In the genomic region with DNA sequence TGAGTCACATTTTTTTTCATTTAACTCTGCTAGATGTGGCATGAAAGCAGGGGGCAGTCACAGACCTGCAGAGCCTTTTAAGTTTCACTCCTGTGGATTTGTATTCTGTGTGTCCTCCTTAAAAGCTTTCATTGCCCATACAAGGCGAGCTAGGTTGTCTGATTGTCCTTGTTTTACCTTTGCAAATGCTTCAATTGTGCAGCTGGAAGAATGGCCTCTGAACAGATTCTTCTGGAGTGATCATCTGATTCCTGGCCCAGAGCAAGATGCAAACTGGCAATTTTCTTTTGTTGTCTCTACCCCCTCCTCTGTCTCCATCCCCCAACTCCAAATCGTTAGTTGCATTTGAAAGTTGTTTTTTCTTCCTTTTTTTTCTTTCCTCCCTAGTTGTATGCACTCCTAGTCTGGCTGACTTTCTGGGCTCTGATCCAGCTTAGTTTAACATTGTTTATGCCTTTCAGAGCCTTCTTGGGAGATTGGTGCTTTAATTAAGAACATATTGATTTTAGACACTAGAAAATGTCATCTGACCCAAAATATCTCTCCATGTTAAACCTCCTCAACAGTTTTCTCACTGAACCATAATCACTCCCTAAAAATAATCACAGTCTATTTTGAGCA, we compare ENCODE assay signal across 10 cellular contexts.
A peak's percentile ranks its signal among the peaks of the same experiment; 100 is the strongest.
DNase-seq lines count a peak whose midpoint lies in the region; TF ChIP-seq lines count a peak whose summit lies in the region.
"Had no signal": no experiment of that assay in that cellular context is flagged by ENCODE, and none has a peak within 500 bp of the region (broad histone marks: within the 10 kb centered on the region; RNA-seq: fewer than 3 reads in every experiment).

No MANE protein-coding gene starts in this region.

- TF ChIP-seq POLR2A in spleen (IDR thresholded peaks at IDR 0.05): no peak

- peak overlapping the region; percentile 91 for H3K27ac ChIP-seq in SK-N-MC
- peak overlapping the region; percentile 51 to 73 for H3K27ac ChIP-seq in right atrium auricular region
- peak overlapping the region in 5 of 8 donors; percentile 7 to 77 (median 72) for H3K27ac ChIP-seq in spleen
- H3K27ac ChIP-seq in CD4-positive, alpha-beta memory T cell (ENCODE audit: low read depth, low read length): no peak overlapping the region

- no peaks in the 10 kb centered on the region for H3K36me3 Mint-ChIP-seq in CD4-positive, alpha-beta memory T cell

- H3K36me3 ChIP-seq in SK-N-MC (ENCODE audit: insufficient read depth, low read length) (no peaks in the 10 kb centered on the region), right atrium auricular region (no peaks in the 10 kb centered on the region), spleen (no peaks in the 10 kb centered on the region)
- H3K36me3 ChIP-seq in CD4-positive, alpha-beta memory T cell (ENCODE audit: insufficient read depth, low read length): no peaks in the 10 kb centered on the region
- H3K36me3 ChIP-seq: Peyer's patch had no signal

- H3K4me3 ChIP-seq in HFF-Myc (replicated peaks; ENCODE audit: low read depth, low read length): no peak overlapping the region
- H3K4me3 ChIP-seq in SK-N-MC: peak overlapping the region; percentile 51; the same call in 1 of the 2 replicates
- H3K4me3 ChIP-seq in right atrium auricular region: no peak overlapping the region
- H3K4me3 ChIP-seq in spleen: no peak overlapping the region
- H3K4me3 ChIP-seq in CD4-positive, alpha-beta memory T cell (ENCODE audit: low read length in 2 of 2): no peak overlapping the region
- H3K4me3 ChIP-seq: Peyer's patch had no signal

- peaks cover 2 to 6% of the 10 kb centered on the region in 2 donors for H3K27me3 Mint-ChIP-seq in CD4-positive, alpha-beta memory T cell

- POLR2A ChIA-PET in CD4-positive, alpha-beta memory T cell (lab: Charles Lee; ENCODE audit: partially characterized antibody): no interaction called here

- peaks cover 0 to 1% (median 0%) of the 10 kb centered on the region in 4 donors for H3K4me1 Mint-ChIP-seq in CD4-positive, alpha-beta memory T cell

- DNase-seq in HFF-Myc (ENCODE audit: extremely low read depth, low read depth) (peak; percentile 84), SK-N-MC (ENCODE audit: low read depth, low spot score) (peak; percentile 30), right atrium auricular region (ENCODE audit: low spot score) (no peak), spleen (no peak), GDM1 (lab: John Stamatoyannopoulos, UW) (no peak), C1 segment of cervical spinal cord (lab: John Stamatoyannopoulos, UW) (no peak)
- DNase-seq in CD4-positive, alpha-beta memory T cell: no peak
- DNase-seq in activated effector memory CD4-positive, alpha-beta T cell treated with Interleukin-2 at 50 U/mL for 16 hours: no peak
- DNase-seq: activated T-cell treated with anti-CD3 and anti-CD28 coated beads, Interleukin-2, amount 50 U/mL, for 72 hours; Peyer's patch had no signal

- no peak overlapping the region for H3K27ac Mint-ChIP-seq in CD4-positive, alpha-beta memory T cell
- H3K27ac Mint-ChIP-seq: activated T-cell treated with anti-CD3 and anti-CD28 coated beads, Interleukin-2, amount 50 U/mL, for 72 hours had no signal

- H3K4me1 ChIP-seq in right atrium auricular region (peaks cover 0 to 27% of the 10 kb centered on the region in 2 donors), spleen (peaks cover 7 to 51% (median 26%) of the 10 kb centered on the region in 6 donors)
- H3K4me1 ChIP-seq in CD4-positive, alpha-beta memory T cell (ENCODE audit: insufficient read depth, low read length): no peaks in the 10 kb centered on the region

- H3K27me3 ChIP-seq in right atrium auricular region (no peaks in the 10 kb centered on the region), spleen (replicated peaks in 1 of 7) (no peaks in the 10 kb centered on the region)
- H3K27me3 ChIP-seq in CD4-positive, alpha-beta memory T cell (ENCODE audit: insufficient read depth, low read length): no peaks in the 10 kb centered on the region
- H3K27me3 ChIP-seq: Peyer's patch had no signal

- 52 to 60% (median 54%) methylated on average over 2 of the region's 2 CpGs for WGBS in spleen, 5 donors

- no peak overlapping the region for H3K4me3 Mint-ChIP-seq in CD4-positive, alpha-beta memory T cell
- H3K4me3 Mint-ChIP-seq: activated T-cell treated with anti-CD3 and anti-CD28 coated beads, Interleukin-2, amount 50 U/mL, for 72 hours had no signal

- intact Hi-C loops in spleen (cut with DNase I; ENCODE audit: low total_unique reads): no loop called here
- intact Hi-C loops in CD4-positive, alpha-beta memory T cell (cut with micrococcal nuclease): no loop called here

- no peaks in the 10 kb centered on the region for H3K9me3 ChIP-seq in SK-N-MC (ENCODE audit: low read depth, low read length)
- H3K9me3 ChIP-seq in right atrium auricular region: no peaks in the 10 kb centered on the region
- H3K9me3 ChIP-seq in spleen: no peaks in the 10 kb centered on the region
- H3K9me3 ChIP-seq in CD4-positive, alpha-beta memory T cell (ENCODE audit: control insufficient read depth in 1 of 2, low read length in 2 of 2): no peaks in the 10 kb centered on the region
- H3K9me3 ChIP-seq: Peyer's patch had no signal

- CTCF ChIA-PET in CD4-positive, alpha-beta memory T cell (lab: Charles Lee; ENCODE audit: partially characterized antibody): no interaction called here

- TF ChIP-seq CTCF in HFF-Myc (IDR thresholded peaks at IDR 0.05; ENCODE audit: low read depth, low read length, missing control alignments): no peak
- peak in 1 of 2 donors; percentile 32 for TF ChIP-seq CTCF in right atrium auricular region (IDR thresholded peaks at IDR 0.05)
- no peak for TF ChIP-seq CTCF in spleen (IDR thresholded peaks at IDR 0.05 in 8 of 11, conservative IDR thresholded peaks at IDR 0.05 in 3 of 11)

- H3K9ac ChIP-seq in SK-N-MC (ENCODE audit: insufficient read length): no peak overlapping the region

- H3K9me3 Mint-ChIP-seq in CD4-positive, alpha-beta memory T cell: no peaks in the 10 kb centered on the region
- H3K9me3 Mint-ChIP-seq: activated T-cell treated with anti-CD3 and anti-CD28 coated beads, Interleukin-2, amount 50 U/mL, for 72 hours had no signal

Comparison
In these comparisons a context has a peak if more than half of its experiments do, and no peak if none do; other contexts are left out.
1. DNase-seq: peak in HFF-Myc (single experiment) and SK-N-MC (single experiment); none in right atrium auricular region (single experiment), spleen (single experiment), GDM1 (single experiment), C1 segment of cervical spinal cord (0 of 14), CD4-positive, alpha-beta memory T cell (0 of 5) and activated effector memory CD4-positive, alpha-beta T cell treated with Interleukin-2 at 50 U/mL for 16 hours (single experiment).